Comparison of ENCODE assay signal across 1 cellular context in the genomic region with DNA sequence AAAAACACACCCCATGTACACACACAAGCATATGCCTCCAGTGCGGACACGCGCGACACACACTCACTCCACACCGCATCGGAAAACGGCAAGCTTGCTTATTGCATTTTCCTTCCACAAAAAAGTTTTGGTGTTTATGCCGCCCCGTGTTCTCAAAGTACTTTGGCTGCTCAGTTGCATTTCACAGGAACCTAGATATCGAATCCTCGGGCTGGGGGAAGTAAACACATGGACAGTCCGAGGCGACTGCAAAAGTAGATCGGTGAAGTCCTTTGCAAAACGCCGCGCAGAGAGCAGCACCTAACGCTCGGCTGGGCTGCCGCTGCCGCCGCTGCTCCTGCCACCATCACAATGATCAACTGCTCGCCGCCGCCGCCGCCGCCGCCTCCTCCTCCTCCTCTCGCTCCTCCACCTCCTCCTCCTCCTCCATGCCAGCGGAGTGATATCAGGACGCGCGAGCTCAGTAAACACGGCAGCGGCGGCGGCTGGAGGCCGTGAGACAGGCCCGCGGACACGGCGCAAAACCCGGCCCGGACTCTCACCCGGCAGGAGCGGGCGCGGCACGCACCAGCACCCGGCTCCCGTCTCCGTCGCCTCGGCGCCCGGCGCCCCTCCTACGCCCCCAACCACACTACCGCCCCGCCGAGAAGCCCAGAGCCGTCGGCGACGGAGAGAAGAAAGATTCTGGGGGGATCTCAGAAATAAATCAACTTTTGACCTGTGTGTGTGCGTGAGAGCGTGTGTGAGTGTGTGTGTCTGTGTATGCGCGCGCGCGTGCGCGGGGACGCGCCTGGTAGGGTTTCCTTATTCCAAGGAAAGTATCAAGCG.
A peak's percentile ranks its signal among the peaks of the same experiment; 100 is the strongest.
TF ChIP-seq lines count a peak whose summit lies in the region.

A gene (minus strand): TSS at position 441 of the 828 bp plus-strand sequence. CDS start 857 bp downstream, outside the sequence.

TF ChIP-seq in K562, 482 proteins besides CTCF, POLR2A, EP300 and RAD21 (continued from another document and continues in another):
- TF ChIP-seq, protein P1, sequence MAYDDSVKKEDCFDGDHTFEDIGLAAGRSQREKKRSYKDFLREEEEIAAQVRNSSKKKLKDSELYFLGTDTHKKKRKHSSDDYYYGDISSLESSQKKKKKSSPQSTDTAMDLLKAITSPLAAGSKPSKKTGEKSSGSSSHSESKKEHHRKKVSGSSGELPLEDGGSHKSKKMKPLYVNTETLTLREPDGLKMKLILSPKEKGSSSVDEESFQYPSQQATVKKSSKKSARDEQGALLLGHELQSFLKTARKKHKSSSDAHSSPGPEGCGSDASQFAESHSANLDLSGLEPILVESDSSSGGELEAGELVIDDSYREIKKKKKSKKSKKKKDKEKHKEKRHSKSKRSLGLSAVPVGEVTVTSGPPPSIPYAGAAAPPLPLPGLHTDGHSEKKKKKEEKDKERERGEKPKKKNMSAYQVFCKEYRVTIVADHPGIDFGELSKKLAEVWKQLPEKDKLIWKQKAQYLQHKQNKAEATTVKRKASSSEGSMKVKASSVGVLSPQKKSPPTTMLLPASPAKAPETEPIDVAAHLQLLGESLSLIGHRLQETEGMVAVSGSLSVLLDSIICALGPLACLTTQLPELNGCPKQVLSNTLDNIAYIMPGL (CRISPR knock-in tag; IDR thresholded peaks at IDR 0.05) = peak; percentile 75; the same call in 1 of the 2 replicates
- TF ChIP-seq SNRNP70 (optimal IDR thresholded peaks at IDR 0.05; ENCODE audit: low read depth, low read length) (no peak), DDX20 (tag; IDR thresholded peaks at IDR 0.05; ENCODE audit: low read depth) (no peak), GATAD2A (IDR thresholded peaks at IDR 0.05) (peak; percentile 63; the same call in 1 of the 2 replicates), ZC3H11A (IDR thresholded peaks at IDR 0.05; ENCODE audit: low read depth, low read length) (no peak), C11orf30 (IDR thresholded peaks at IDR 0.05; ENCODE audit: low read depth) (no peak), ZFP1 (CRISPR knock-in tag; IDR thresholded peaks at IDR 0.05) (no peak), RBM39 (optimal IDR thresholded peaks at IDR 0.05; ENCODE audit: low read depth, low read length) (no peak), E2F3 (CRISPR knock-in tag; IDR thresholded peaks at IDR 0.05) (no peak), LEF1 (IDR thresholded peaks at IDR 0.05) (no peak; the same call in 1 of the 2 replicates), ZFP36 (IDR thresholded peaks at IDR 0.05; ENCODE audit: low read depth, low read length, partially characterized antibody) (peak; percentile 53), MEIS2 (IDR thresholded peaks at IDR 0.05; ENCODE audit: partially characterized antibody) (peak; percentile 10), THRAP3 (IDR thresholded peaks at IDR 0.05; ENCODE audit: borderline replicate concordance) (no peak), ZBTB8A (IDR thresholded peaks at IDR 0.05; ENCODE audit: partially characterized antibody) (no peak), HNRNPUL1 (IDR thresholded peaks at IDR 0.05; ENCODE audit: low read length) (no peak), YBX1 (IDR thresholded peaks at IDR 0.05) (no peak), SMARCA4 (IDR thresholded peaks at IDR 0.05) (no peak), DPF2 (IDR thresholded peaks at IDR 0.05) (0 out of 2 replicates have a peak, but pooled peaks have one; percentile 21), SRF (CRISPR knock-in tag; IDR thresholded peaks at IDR 0.05) (no peak), PYGO2 (tag; IDR thresholded peaks at IDR 0.05) (no peak), FOXJ3 (CRISPR knock-in tag; IDR thresholded peaks at IDR 0.05) (no peak), TGIF2 (CRISPR knock-in tag; IDR thresholded peaks at IDR 0.05) (no peak), HMG20B (CRISPR knock-in tag; IDR thresholded peaks at IDR 0.05) (no peak), ZNF134 (CRISPR knock-in tag; conservative IDR thresholded peaks at IDR 0.05) (no peak)
- TF ChIP-seq, protein P2, sequence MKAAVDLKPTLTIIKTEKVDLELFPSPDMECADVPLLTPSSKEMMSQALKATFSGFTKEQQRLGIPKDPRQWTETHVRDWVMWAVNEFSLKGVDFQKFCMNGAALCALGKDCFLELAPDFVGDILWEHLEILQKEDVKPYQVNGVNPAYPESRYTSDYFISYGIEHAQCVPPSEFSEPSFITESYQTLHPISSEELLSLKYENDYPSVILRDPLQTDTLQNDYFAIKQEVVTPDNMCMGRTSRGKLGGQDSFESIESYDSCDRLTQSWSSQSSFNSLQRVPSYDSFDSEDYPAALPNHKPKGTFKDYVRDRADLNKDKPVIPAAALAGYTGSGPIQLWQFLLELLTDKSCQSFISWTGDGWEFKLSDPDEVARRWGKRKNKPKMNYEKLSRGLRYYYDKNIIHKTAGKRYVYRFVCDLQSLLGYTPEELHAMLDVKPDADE (conservative IDR thresholded peaks at IDR 0.05; ENCODE audit: control insufficient read depth, low read depth, low read length) = 0 out of 2 replicates have a peak, but pooled peaks have one; percentile 54
- TF ChIP-seq, protein P3, sequence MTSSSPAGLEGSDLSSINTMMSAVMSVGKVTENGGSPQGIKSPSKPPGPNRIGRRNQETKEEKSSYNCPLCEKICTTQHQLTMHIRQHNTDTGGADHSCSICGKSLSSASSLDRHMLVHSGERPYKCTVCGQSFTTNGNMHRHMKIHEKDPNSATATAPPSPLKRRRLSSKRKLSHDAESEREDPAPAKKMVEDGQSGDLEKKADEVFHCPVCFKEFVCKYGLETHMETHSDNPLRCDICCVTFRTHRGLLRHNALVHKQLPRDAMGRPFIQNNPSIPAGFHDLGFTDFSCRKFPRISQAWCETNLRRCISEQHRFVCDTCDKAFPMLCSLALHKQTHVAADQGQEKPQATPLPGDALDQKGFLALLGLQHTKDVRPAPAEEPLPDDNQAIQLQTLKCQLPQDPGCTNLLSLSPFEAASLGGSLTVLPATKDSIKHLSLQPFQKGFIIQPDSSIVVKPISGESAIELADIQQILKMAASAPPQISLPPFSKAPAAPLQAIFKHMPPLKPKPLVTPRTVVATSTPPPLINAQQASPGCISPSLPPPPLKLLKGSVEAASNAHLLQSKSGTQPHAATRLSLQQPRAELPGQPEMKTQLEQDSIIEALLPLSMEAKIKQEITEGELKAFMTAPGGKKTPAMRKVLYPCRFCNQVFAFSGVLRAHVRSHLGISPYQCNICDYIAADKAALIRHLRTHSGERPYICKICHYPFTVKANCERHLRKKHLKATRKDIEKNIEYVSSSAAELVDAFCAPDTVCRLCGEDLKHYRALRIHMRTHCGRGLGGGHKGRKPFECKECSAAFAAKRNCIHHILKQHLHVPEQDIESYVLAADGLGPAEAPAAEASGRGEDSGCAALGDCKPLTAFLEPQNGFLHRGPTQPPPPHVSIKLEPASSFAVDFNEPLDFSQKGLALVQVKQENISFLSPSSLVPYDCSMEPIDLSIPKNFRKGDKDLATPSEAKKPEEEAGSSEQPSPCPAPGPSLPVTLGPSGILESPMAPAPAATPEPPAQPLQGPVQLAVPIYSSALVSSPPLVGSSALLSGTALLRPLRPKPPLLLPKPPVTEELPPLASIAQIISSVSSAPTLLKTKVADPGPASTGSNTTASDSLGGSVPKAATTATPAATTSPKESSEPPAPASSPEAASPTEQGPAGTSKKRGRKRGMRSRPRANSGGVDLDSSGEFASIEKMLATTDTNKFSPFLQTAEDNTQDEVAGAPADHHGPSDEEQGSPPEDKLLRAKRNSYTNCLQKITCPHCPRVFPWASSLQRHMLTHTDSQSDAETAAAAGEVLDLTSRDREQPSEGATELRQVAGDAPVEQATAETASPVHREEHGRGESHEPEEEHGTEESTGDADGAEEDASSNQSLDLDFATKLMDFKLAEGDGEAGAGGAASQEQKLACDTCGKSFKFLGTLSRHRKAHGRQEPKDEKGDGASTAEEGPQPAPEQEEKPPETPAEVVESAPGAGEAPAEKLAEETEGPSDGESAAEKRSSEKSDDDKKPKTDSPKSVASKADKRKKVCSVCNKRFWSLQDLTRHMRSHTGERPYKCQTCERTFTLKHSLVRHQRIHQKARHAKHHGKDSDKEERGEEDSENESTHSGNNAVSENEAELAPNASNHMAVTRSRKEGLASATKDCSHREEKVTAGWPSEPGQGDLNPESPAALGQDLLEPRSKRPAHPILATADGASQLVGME (CRISPR knock-in tag; IDR thresholded peaks at IDR 0.05) = peak; percentile 41; the same call in 1 of the 2 replicates
- TF ChIP-seq, protein P4, sequence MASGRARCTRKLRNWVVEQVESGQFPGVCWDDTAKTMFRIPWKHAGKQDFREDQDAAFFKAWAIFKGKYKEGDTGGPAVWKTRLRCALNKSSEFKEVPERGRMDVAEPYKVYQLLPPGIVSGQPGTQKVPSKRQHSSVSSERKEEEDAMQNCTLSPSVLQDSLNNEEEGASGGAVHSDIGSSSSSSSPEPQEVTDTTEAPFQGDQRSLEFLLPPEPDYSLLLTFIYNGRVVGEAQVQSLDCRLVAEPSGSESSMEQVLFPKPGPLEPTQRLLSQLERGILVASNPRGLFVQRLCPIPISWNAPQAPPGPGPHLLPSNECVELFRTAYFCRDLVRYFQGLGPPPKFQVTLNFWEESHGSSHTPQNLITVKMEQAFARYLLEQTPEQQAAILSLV (tag; IDR thresholded peaks at IDR 0.05) = no peak
- TF ChIP-seq, protein P5, sequence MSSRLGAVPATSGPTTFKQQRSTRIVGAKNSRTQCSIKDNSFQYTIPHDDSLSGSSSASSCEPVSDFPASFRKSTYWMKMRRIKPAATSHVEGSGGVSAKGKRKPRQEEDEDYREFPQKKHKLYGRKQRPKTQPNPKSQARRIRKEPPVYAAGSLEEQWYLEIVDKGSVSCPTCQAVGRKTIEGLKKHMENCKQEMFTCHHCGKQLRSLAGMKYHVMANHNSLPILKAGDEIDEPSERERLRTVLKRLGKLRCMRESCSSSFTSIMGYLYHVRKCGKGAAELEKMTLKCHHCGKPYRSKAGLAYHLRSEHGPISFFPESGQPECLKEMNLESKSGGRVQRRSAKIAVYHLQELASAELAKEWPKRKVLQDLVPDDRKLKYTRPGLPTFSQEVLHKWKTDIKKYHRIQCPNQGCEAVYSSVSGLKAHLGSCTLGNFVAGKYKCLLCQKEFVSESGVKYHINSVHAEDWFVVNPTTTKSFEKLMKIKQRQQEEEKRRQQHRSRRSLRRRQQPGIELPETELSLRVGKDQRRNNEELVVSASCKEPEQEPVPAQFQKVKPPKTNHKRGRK (tag; IDR thresholded peaks at IDR 0.05) = no peak
- TF ChIP-seq, protein P6, sequence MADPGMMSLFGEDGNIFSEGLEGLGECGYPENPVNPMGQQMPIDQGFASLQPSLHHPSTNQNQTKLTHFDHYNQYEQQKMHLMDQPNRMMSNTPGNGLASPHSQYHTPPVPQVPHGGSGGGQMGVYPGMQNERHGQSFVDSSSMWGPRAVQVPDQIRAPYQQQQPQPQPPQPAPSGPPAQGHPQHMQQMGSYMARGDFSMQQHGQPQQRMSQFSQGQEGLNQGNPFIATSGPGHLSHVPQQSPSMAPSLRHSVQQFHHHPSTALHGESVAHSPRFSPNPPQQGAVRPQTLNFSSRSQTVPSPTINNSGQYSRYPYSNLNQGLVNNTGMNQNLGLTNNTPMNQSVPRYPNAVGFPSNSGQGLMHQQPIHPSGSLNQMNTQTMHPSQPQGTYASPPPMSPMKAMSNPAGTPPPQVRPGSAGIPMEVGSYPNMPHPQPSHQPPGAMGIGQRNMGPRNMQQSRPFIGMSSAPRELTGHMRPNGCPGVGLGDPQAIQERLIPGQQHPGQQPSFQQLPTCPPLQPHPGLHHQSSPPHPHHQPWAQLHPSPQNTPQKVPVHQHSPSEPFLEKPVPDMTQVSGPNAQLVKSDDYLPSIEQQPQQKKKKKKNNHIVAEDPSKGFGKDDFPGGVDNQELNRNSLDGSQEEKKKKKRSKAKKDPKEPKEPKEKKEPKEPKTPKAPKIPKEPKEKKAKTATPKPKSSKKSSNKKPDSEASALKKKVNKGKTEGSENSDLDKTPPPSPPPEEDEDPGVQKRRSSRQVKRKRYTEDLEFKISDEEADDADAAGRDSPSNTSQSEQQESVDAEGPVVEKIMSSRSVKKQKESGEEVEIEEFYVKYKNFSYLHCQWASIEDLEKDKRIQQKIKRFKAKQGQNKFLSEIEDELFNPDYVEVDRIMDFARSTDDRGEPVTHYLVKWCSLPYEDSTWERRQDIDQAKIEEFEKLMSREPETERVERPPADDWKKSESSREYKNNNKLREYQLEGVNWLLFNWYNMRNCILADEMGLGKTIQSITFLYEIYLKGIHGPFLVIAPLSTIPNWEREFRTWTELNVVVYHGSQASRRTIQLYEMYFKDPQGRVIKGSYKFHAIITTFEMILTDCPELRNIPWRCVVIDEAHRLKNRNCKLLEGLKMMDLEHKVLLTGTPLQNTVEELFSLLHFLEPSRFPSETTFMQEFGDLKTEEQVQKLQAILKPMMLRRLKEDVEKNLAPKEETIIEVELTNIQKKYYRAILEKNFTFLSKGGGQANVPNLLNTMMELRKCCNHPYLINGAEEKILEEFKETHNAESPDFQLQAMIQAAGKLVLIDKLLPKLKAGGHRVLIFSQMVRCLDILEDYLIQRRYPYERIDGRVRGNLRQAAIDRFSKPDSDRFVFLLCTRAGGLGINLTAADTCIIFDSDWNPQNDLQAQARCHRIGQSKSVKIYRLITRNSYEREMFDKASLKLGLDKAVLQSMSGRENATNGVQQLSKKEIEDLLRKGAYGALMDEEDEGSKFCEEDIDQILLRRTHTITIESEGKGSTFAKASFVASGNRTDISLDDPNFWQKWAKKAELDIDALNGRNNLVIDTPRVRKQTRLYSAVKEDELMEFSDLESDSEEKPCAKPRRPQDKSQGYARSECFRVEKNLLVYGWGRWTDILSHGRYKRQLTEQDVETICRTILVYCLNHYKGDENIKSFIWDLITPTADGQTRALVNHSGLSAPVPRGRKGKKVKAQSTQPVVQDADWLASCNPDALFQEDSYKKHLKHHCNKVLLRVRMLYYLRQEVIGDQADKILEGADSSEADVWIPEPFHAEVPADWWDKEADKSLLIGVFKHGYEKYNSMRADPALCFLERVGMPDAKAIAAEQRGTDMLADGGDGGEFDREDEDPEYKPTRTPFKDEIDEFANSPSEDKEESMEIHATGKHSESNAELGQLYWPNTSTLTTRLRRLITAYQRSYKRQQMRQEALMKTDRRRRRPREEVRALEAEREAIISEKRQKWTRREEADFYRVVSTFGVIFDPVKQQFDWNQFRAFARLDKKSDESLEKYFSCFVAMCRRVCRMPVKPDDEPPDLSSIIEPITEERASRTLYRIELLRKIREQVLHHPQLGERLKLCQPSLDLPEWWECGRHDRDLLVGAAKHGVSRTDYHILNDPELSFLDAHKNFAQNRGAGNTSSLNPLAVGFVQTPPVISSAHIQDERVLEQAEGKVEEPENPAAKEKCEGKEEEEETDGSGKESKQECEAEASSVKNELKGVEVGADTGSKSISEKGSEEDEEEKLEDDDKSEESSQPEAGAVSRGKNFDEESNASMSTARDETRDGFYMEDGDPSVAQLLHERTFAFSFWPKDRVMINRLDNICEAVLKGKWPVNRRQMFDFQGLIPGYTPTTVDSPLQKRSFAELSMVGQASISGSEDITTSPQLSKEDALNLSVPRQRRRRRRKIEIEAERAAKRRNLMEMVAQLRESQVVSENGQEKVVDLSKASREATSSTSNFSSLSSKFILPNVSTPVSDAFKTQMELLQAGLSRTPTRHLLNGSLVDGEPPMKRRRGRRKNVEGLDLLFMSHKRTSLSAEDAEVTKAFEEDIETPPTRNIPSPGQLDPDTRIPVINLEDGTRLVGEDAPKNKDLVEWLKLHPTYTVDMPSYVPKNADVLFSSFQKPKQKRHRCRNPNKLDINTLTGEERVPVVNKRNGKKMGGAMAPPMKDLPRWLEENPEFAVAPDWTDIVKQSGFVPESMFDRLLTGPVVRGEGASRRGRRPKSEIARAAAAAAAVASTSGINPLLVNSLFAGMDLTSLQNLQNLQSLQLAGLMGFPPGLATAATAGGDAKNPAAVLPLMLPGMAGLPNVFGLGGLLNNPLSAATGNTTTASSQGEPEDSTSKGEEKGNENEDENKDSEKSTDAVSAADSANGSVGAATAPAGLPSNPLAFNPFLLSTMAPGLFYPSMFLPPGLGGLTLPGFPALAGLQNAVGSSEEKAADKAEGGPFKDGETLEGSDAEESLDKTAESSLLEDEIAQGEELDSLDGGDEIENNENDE (IDR thresholded peaks at IDR 0.05; ENCODE audit: low read depth, low read length) = no peak
